ENCODE assay signal across 24 cellular contexts in the genomic region with DNA sequence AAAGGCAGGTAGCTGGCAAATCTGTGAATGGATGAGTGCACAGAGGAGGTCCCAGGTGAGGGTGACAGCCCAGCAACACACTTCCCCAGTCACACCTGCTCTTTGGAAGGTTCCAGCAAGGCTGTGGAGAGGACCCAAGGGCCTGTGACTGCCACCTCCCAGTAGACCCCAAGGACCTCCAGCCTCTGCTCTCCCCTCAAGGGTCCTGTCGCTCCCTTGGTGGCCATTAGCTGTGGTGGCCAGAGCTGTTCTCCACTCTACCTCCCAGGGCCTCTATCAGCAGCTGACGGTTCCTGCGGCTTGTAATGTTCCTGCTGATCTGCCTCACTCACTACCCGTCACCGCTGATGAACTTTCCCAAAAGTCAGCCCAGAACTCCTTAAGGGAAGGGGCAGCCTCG.
DNase-seq lines count a peak whose midpoint lies in the region; ATAC-seq, FAIRE-seq and TF ChIP-seq lines count a peak whose summit lies in the region.
"Had no signal": no experiment of that assay in that cellular context is flagged by ENCODE, and none has a peak within 500 bp of the region (broad histone marks: within the 10 kb centered on the region; RNA-seq: fewer than 3 reads in every experiment).

No MANE protein-coding gene starts in this region.

- no peaks in the 10 kb centered on the region for H4K20me1 ChIP-seq in HepG2 (ENCODE audit: insufficient read depth, low read length)
- H4K20me1 ChIP-seq in MM.1S (ENCODE audit: insufficient read depth, low read length) = no peaks in the 10 kb centered on the region

- H3K79me2 ChIP-seq in HepG2 (ENCODE audit: insufficient read depth, low read length) (peaks cover 12% of the 10 kb centered on the region), MM.1S (ENCODE audit: low read length) (peaks cover 8% of the 10 kb centered on the region; the same call in 1 of the 2 replicates)

- FAIRE-seq in HepG2 (lab: Jason Lieb, UNC) = no peak

- H3K4me3 Mint-ChIP-seq in T-helper 17 cell (peak overlapping the region; percentile 25), memory B cell (peak overlapping the region; percentile 49), glutamatergic neuron (ENCODE audit: unreplicated experiment) (no peak overlapping the region)

- H3K9me2 ChIP-seq in MM.1S (replicated peaks; ENCODE audit: insufficient read depth, low read length) = no peaks in the 10 kb centered on the region

- ATAC-seq in HepG2 = no peak
- ATAC-seq in right lobe of liver = no peak
- no peak for ATAC-seq in T-helper 17 cell
- peak; percentile 3 for ATAC-seq in memory B cell (ENCODE audit: low read depth)

- intact Hi-C loops in HepG2 (cut with micrococcal nuclease; ENCODE audit: unreplicated experiment) (loop anchor here (5.0 kb wide), 1 partner anchor 550 kb away; a partner anchor contains a TSS), right lobe of liver (cut with DNase I) (loop anchor here in 1 of 2 donors (10.0 kb wide), 1 partner anchor 218 kb away; no protein-coding TSS in a partner anchor)

- no peaks in the 10 kb centered on the region for H3K27me3 Mint-ChIP-seq in T-helper 17 cell
- H3K27me3 Mint-ChIP-seq in memory B cell = no peaks in the 10 kb centered on the region
- peaks cover 2% of the 10 kb centered on the region for H3K27me3 Mint-ChIP-seq in glutamatergic neuron (ENCODE audit: unreplicated experiment)
- H3K27me3 Mint-ChIP-seq: central memory CD8-positive, alpha-beta T cell had no signal

- POLR2A ChIA-PET in HepG2 (lab: Yijun Ruan, JAX) = no interaction called here

- peaks cover 68% of the 10 kb centered on the region for H3K4me1 ChIP-seq in HepG2 (ENCODE audit: insufficient read depth, low read length)
- peaks cover 0 to 6% (median 3%) of the 10 kb centered on the region in 4 donors for H3K4me1 ChIP-seq in right lobe of liver
- H3K4me1 ChIP-seq in MM.1S (ENCODE audit: low read length) = peaks cover 17% of the 10 kb centered on the region

- H3K4me3 ChIP-seq in HepG2 (replicated peaks in 1 of 3; ENCODE audit: insufficient read depth in 1 of 3, low read depth in 2 of 3, low read length in 3 of 3) (no peak overlapping the region), right lobe of liver (no peak overlapping the region), MM.1S (ENCODE audit: low read length) (no peak overlapping the region)
- H3K4me3 ChIP-seq: adrenal gland, GM23248, ovary, SJCRH30 had no signal

- H3K27ac Mint-ChIP-seq in T-helper 17 cell = peak overlapping the region; percentile 83
- peak overlapping the region; percentile 99 for H3K27ac Mint-ChIP-seq in memory B cell
- no peak overlapping the region for H3K27ac Mint-ChIP-seq in glutamatergic neuron (ENCODE audit: unreplicated experiment)
- H3K27ac Mint-ChIP-seq: endodermal cell had no signal

- H2AFZ ChIP-seq in HepG2 (ENCODE audit: low read length) (no peak overlapping the region), MM.1S (ENCODE audit: low read length) (no peak overlapping the region)
- H2AFZ ChIP-seq: GM23248 had no signal

- H3K36me3 ChIP-seq in HepG2 (replicated peaks in 1 of 2; ENCODE audit: control insufficient read depth in 1 of 2, insufficient read depth in 2 of 2, low read length in 2 of 2) (no peaks in the 10 kb centered on the region), right lobe of liver (no peaks in the 10 kb centered on the region), MM.1S (replicated peaks; ENCODE audit: insufficient read depth, low read length) (no peaks in the 10 kb centered on the region)
- H3K36me3 ChIP-seq: adrenal gland, ovary, transverse colon had no signal

- DNase-seq in HepG2 (ENCODE audit: low spot score) (no peak), right lobe of liver (no peak), T-helper 17 cell (no peak), memory B cell (ENCODE audit: low spot score in 2 of 2) (no peak), NCI-H2227 (lab: John Stamatoyannopoulos, UW; ENCODE audit: unreplicated experiment) (no peak), MM.1S (no peak), OCI-M2 (lab: John Stamatoyannopoulos, UW; ENCODE audit: unreplicated experiment) (no peak), glutamatergic neuron (no peak)
- DNase-seq: activated CD4-positive, alpha-beta T cell treated with anti-CD3 and anti-CD28 coated beads, Interleukin-2, amount 50 U/mL, for 4 hours; activated T-cell treated with anti-CD3 and anti-CD28 coated beads, Interleukin-2, amount 50 U/mL, for 1 hour; adrenal gland; endodermal cell; foreskin fibroblast; GM23248; Kasumi-1; NCI-H1436; NCI-H2227 treated with DMSO at 0.1 percent for 48 hours; NK-92 treated with Interleukin-12 subunit alpha and Interleukin-12 subunit beta, amount 100 ng/mL, for 24 hours; ovary; SJCRH30; stimulated activated CD4-positive, alpha-beta T cell treated with anti-CD3 and anti-CD28 coated beads, Interleukin-4, amount 100 ng/mL, for 24 hours; stimulated activated CD8-positive, alpha-beta memory T cell treated with anti-CD3 and anti-CD28 coated beads, Interleukin-4, amount 100 ng/mL, for 48 hours; transverse colon had no signal

- H3K9me3 ChIP-seq in HepG2 (ENCODE audit: low read length) (no peaks in the 10 kb centered on the region), right lobe of liver (no peaks in the 10 kb centered on the region), T-helper 17 cell (ENCODE audit: control insufficient read depth, low read length, poor library complexity, severe bottlenecking) (no peaks in the 10 kb centered on the region), MM.1S (replicated peaks; ENCODE audit: insufficient read depth, low read length) (no peaks in the 10 kb centered on the region)
- H3K9me3 ChIP-seq: adrenal gland, ovary, SJCRH30, transverse colon had no signal

- TF ChIP-seq RAD21 in HepG2 (CRISPR knock-in tag; IDR thresholded peaks at IDR 0.05) = no peak

- H3K9ac ChIP-seq in HepG2 (ENCODE audit: insufficient read depth, low read depth, low read length) = no peak overlapping the region
- H3K9ac ChIP-seq in MM.1S (ENCODE audit: low read length) = no peak overlapping the region

- WGBS in HepG2 (ENCODE audit: low lambda C conversion rate) = 100% methylated on average over 5 of the region's 6 CpGs
- 100% methylated on average over 1 of the region's 6 CpGs for WGBS in right lobe of liver (ENCODE audit: insufficient coverage, low coverage, low lambda C conversion rate, missing lambda C conversion rate)

- CTCF ChIA-PET in HepG2 (lab: Yijun Ruan, JAX; ENCODE audit: low intra/inter-chr PET ratio, low total read pairs) = no interaction called here

- no peak for TF ChIP-seq POLR2A in HepG2 (IDR thresholded peaks at IDR 0.05; ENCODE audit: insufficient read depth in 1 of 2, low read depth in 2 of 2, low read length in 2 of 2)
- no peak for TF ChIP-seq POLR2A in right lobe of liver (IDR thresholded peaks at IDR 0.05)

- in situ Hi-C loops in HepG2 (cut with HindIII; ENCODE audit: extremely low pct_ligation_motif_present, low pct_unique_long_range_greater_than_20kb) = loop anchor here (10.0 kb wide), 1 partner anchor 62 kb away; no protein-coding TSS in a partner anchor

- H3K4me2 ChIP-seq in HepG2 (ENCODE audit: low read depth, low read length) = no peak overlapping the region
- H3K4me2 ChIP-seq in MM.1S (ENCODE audit: low read depth, low read length) = no peak overlapping the region

- no peaks in the 10 kb centered on the region for H3K36me3 Mint-ChIP-seq in T-helper 17 cell (ENCODE audit: low read depth)
- H3K36me3 Mint-ChIP-seq in memory B cell = peaks cover under 1% of the 10 kb centered on the region
- H3K36me3 Mint-ChIP-seq in glutamatergic neuron (ENCODE audit: unreplicated experiment) = no peaks in the 10 kb centered on the region

- H3K27ac ChIP-seq in HepG2 (ENCODE audit: extremely low read length, insufficient read depth, low read length) (no peak overlapping the region), right lobe of liver (no peak overlapping the region), MM.1S (ENCODE audit: low read length) (no peak overlapping the region)
- H3K27ac ChIP-seq: GM23248, ovary had no signal

- H3K27me3 ChIP-seq in HepG2 (ENCODE audit: control insufficient read depth in 1 of 2, insufficient read depth in 2 of 2, low read length in 2 of 2) (no peaks in the 10 kb centered on the region; a peak in 1 of 5 replicates), right lobe of liver (no peaks in the 10 kb centered on the region), MM.1S (replicated peaks; ENCODE audit: insufficient read depth, low read length) (no peaks in the 10 kb centered on the region)
- H3K27me3 ChIP-seq: adrenal gland, ovary, SJCRH30, transverse colon had no signal

- TF ChIP-seq CTCF in HepG2 (CRISPR knock-in tag; IDR thresholded peaks at IDR 0.05) = no peak
- TF ChIP-seq CTCF in right lobe of liver (IDR thresholded peaks at IDR 0.05) = no peak
- no peak for TF ChIP-seq CTCF in MM.1S (IDR thresholded peaks at IDR 0.05; ENCODE audit: low read length)
- no peak for TF ChIP-seq CTCF in glutamatergic neuron (IDR thresholded peaks at IDR 0.05; ENCODE audit: partially characterized antibody, unreplicated experiment)

- H3F3A ChIP-seq in MM.1S (ENCODE audit: insufficient read depth, low read length) = peaks cover 7% of the 10 kb centered on the region; the same call in 1 of the 2 replicates

- TF ChIP-seq EP300 in HepG2 (IDR thresholded peaks at IDR 0.05; ENCODE audit: low read depth in 2 of 2, low read length in 2 of 2) (no peak), HepG2 (CRISPR knock-in tag; IDR thresholded peaks at IDR 0.05; ENCODE audit: borderline replicate concordance) (no peak)

- H3K9me3 Mint-ChIP-seq in memory B cell = no peaks in the 10 kb centered on the region
- no peaks in the 10 kb centered on the region for H3K9me3 Mint-ChIP-seq in glutamatergic neuron (ENCODE audit: unreplicated experiment)
- H3K9me3 Mint-ChIP-seq: central memory CD8-positive, alpha-beta T cell; endodermal cell had no signal

- H3K4me1 Mint-ChIP-seq in T-helper 17 cell (peaks cover 24% of the 10 kb centered on the region), memory B cell (peaks cover 51% of the 10 kb centered on the region), glutamatergic neuron (ENCODE audit: low read depth, unreplicated experiment) (peaks cover 8% of the 10 kb centered on the region)

- BruUV-seq in HepG2 (replicated peaks; lab: Mats Ljungman, UMichigan) = no TSS peak

TF ChIP-seq in HepG2, 621 proteins besides CTCF, POLR2A, EP300 and RAD21 (continues in another document):
- TF ChIP-seq GLI4 (CRISPR knock-in tag; IDR thresholded peaks at IDR 0.05; ENCODE audit: borderline replicate concordance) = no peak
- TF ChIP-seq, protein P1, sequence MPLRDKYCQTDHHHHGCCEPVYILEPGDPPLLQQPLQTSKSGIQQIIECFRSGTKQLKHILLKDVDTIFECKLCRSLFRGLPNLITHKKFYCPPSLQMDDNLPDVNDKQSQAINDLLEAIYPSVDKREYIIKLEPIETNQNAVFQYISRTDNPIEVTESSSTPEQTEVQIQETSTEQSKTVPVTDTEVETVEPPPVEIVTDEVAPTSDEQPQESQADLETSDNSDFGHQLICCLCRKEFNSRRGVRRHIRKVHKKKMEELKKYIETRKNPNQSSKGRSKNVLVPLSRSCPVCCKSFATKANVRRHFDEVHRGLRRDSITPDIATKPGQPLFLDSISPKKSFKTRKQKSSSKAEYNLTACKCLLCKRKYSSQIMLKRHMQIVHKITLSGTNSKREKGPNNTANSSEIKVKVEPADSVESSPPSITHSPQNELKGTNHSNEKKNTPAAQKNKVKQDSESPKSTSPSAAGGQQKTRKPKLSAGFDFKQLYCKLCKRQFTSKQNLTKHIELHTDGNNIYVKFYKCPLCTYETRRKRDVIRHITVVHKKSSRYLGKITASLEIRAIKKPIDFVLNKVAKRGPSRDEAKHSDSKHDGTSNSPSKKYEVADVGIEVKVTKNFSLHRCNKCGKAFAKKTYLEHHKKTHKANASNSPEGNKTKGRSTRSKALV (CRISPR knock-in tag; IDR thresholded peaks at IDR 0.05) = no peak
